Comparison of ENCODE assay signal across 5 cellular contexts in genomic region chr2:130579121-130579520, GRCh38. TPM values are rescaled to one million over a fixed set of nuclear protein-coding genes. Genes with fewer than 3 reads are reported as not detected.
"Had no signal": no experiment of that assay in that cellular context is flagged by ENCODE, and none has a peak within 500 bp of the region (broad histone marks: within the 10 kb centered on the region; RNA-seq: fewer than 3 reads in every experiment).

No MANE protein-coding gene starts in this region.

RNA-seq across cellular contexts. Expression of gene CFC1, which starts 20.3 kb away (rescaled TPM):
- total RNA-seq: K562, M059J, SK-MEL-5 had no signal
- polyA plus RNA-seq: IgD-negative memory B cell, K562, SK-N-SH had no signal

RNA-seq across cellular contexts. Expression of gene POTEJ, which starts 32.1 kb away (rescaled TPM):
- total RNA-seq: K562, M059J, SK-MEL-5 had no signal
- polyA plus RNA-seq: IgD-negative memory B cell, K562, SK-N-SH had no signal

RNA-seq across cellular contexts. Expression of gene CFC1B, which starts 58.1 kb away (rescaled TPM):
- total RNA-seq: K562, M059J, SK-MEL-5 had no signal
- polyA plus RNA-seq: IgD-negative memory B cell, K562, SK-N-SH had no signal
